20 cellular contexts compared by ENCODE assay signal in genomic region chr1:48248356-48248755, GRCh38. TPM values are rescaled to one million over a fixed set of nuclear protein-coding genes. Genes with fewer than 3 reads are reported as not detected.
DNase-seq lines count a peak whose midpoint lies in the region; TF ChIP-seq lines count a peak whose summit lies in the region.
"Had no signal": no experiment of that assay in that cellular context is flagged by ENCODE, and none has a peak within 500 bp of the region (broad histone marks: within the 10 kb centered on the region; RNA-seq: fewer than 3 reads in every experiment).

No MANE protein-coding gene starts in this region.

- no peak overlapping the region for H2BK5ac ChIP-seq in mesendoderm (ENCODE audit: low read length)

- no peaks in the 10 kb centered on the region for H3K79me2 ChIP-seq in mesendoderm (ENCODE audit: control insufficient read depth, insufficient read depth, low read length)

- no peak for TF ChIP-seq POLR2A in Peyer's patch (IDR thresholded peaks at IDR 0.05)

- no peak overlapping the region for H3K56ac ChIP-seq in mesendoderm (ENCODE audit: low read length)

- CTCF ChIA-PET in CD4-positive, alpha-beta memory T cell (lab: Charles Lee; ENCODE audit: partially characterized antibody), result no interaction called here

- no peaks in the 10 kb centered on the region for H3K79me1 ChIP-seq in mesendoderm (ENCODE audit: low read length)

- H3K4me1 ChIP-seq in Peyer's patch (peaks cover 0 to 44% (median 2%) of the 10 kb centered on the region in 4 donors), mesendoderm (ENCODE audit: control insufficient read depth, low read depth, low read length) (no peaks in the 10 kb centered on the region)
- H3K4me1 ChIP-seq in CD4-positive, alpha-beta memory T cell (ENCODE audit: insufficient read depth, low read length), result no peaks in the 10 kb centered on the region

- H3K4me3 Mint-ChIP-seq in CD4-positive, alpha-beta memory T cell, result no peak overlapping the region
- H3K4me3 Mint-ChIP-seq: B cell; CD4-positive, CD25-positive, alpha-beta regulatory T cell; CD8-positive, alpha-beta memory T cell; GM23338; H9 had no signal

- H3K27ac ChIP-seq in Peyer's patch (peak overlapping the region in 3 of 4 donors; percentile 32 to 79 (median 63)), mesendoderm (ENCODE audit: low read depth, low read length) (no peak overlapping the region)
- no peak overlapping the region for H3K27ac ChIP-seq in CD4-positive, alpha-beta memory T cell (ENCODE audit: low read depth, low read length)
- H3K27ac ChIP-seq: BLaER1 had no signal

- no CpG with 5 or more reads among the region's 4 CpGs for WGBS in mesendoderm (ENCODE audit: extremely low coverage, insufficient coverage, low lambda C conversion rate)

- H4K8ac ChIP-seq in mesendoderm (ENCODE audit: low read depth, low read length), result no peak overlapping the region

- no peak overlapping the region for H3K4me2 ChIP-seq in mesendoderm (ENCODE audit: low read length)
- H3K4me2 ChIP-seq: BLaER1, GM23338 had no signal

- no peak overlapping the region for H3K23ac ChIP-seq in mesendoderm (ENCODE audit: low read length)

- TF ChIP-seq CTCF in Peyer's patch (IDR thresholded peaks at IDR 0.05), result no peak

- H3K27me3 ChIP-seq in Peyer's patch, result no peaks in the 10 kb centered on the region
- H3K27me3 ChIP-seq in mesendoderm (ENCODE audit: insufficient read depth, low read length, poor library complexity), result no peaks in the 10 kb centered on the region
- no peaks in the 10 kb centered on the region for H3K27me3 ChIP-seq in CD4-positive, alpha-beta memory T cell (ENCODE audit: insufficient read depth, low read length)
- H3K27me3 ChIP-seq: BLaER1 had no signal

- H2AK5ac ChIP-seq in mesendoderm (ENCODE audit: low read length), result no peak overlapping the region

- no peaks in the 10 kb centered on the region for H3K9me3 ChIP-seq in Peyer's patch
- H3K9me3 ChIP-seq in CD4-positive, alpha-beta memory T cell (ENCODE audit: control insufficient read depth in 1 of 2, low read length in 2 of 2), result no peaks in the 10 kb centered on the region
- H3K9me3 ChIP-seq: BLaER1 had no signal

- intact Hi-C loops in CD4-positive, alpha-beta memory T cell (cut with micrococcal nuclease), result no loop called here

- H3K4me3 ChIP-seq in Peyer's patch (no peak overlapping the region), mesendoderm (ENCODE audit: low read length) (no peak overlapping the region)
- H3K4me3 ChIP-seq in CD4-positive, alpha-beta memory T cell (ENCODE audit: low read length in 2 of 2), result no peak overlapping the region
- H3K4me3 ChIP-seq: BLaER1, GM12878, GM23338 had no signal

- no peak overlapping the region for H3K4ac ChIP-seq in mesendoderm (ENCODE audit: low read depth, low read length)

- H3K27ac Mint-ChIP-seq in CD4-positive, alpha-beta memory T cell, result no peak overlapping the region
- H3K27ac Mint-ChIP-seq: B cell; CD4-positive, CD25-positive, alpha-beta regulatory T cell; CD8-positive, alpha-beta memory T cell; GM23338 had no signal

- H3K9me3 Mint-ChIP-seq in CD4-positive, alpha-beta memory T cell, result peaks cover 0 to 2% (median 0%) of the 10 kb centered on the region in 8 donors
- H3K9me3 Mint-ChIP-seq: CD8-positive, alpha-beta memory T cell; GM23338; H9 had no signal

- no peak overlapping the region for H3K9ac ChIP-seq in mesendoderm (ENCODE audit: low read length)
- H3K9ac ChIP-seq: BLaER1 had no signal

- H3K27me3 Mint-ChIP-seq in CD4-positive, alpha-beta memory T cell, result peaks cover 5 to 8% of the 10 kb centered on the region in 2 donors
- H3K27me3 Mint-ChIP-seq: CD4-positive, CD25-positive, alpha-beta regulatory T cell had no signal

- H3K4me1 Mint-ChIP-seq in CD4-positive, alpha-beta memory T cell, result no peaks in the 10 kb centered on the region

- peak; percentile 4 for DNase-seq in AG20443 (ENCODE audit: low spot score)
- DNase-seq in Peyer's patch, result peak in 2 of 3 donors; percentile 72 to 75
- peak; percentile 46 for DNase-seq in mesendoderm
- DNase-seq in CD4-positive, alpha-beta memory T cell, result no peak
- DNase-seq in kidney tubule cell (ENCODE audit: low spot score), result no peak
- no peak for DNase-seq in iPS-NIHi11 (ENCODE audit: low spot score)
- DNase-seq: CD4-positive, CD25-positive, alpha-beta regulatory T cell; CD8-positive, alpha-beta memory T cell; DMS 273 treated with DMSO at 0.1 percent for 48 hours; DMS79; EL; GDM1; H9 had no signal

- no peaks in the 10 kb centered on the region for H3K36me3 Mint-ChIP-seq in CD4-positive, alpha-beta memory T cell
- H3K36me3 Mint-ChIP-seq: CD4-positive, CD25-positive, alpha-beta regulatory T cell; CD8-positive, alpha-beta memory T cell had no signal

- H4K5ac ChIP-seq in mesendoderm (ENCODE audit: low read length), result no peak overlapping the region

- no peak overlapping the region for H3K18ac ChIP-seq in mesendoderm (ENCODE audit: low read length)

- no peak overlapping the region for H2BK120ac ChIP-seq in mesendoderm (ENCODE audit: low read depth, low read length)

- H2BK15ac ChIP-seq in mesendoderm (replicated peaks; ENCODE audit: low read depth), result no peak overlapping the region

- H3K36me3 ChIP-seq in Peyer's patch (no peaks in the 10 kb centered on the region), mesendoderm (ENCODE audit: control insufficient read depth, insufficient read depth, low read length) (no peaks in the 10 kb centered on the region)
- H3K36me3 ChIP-seq in CD4-positive, alpha-beta memory T cell (ENCODE audit: insufficient read depth, low read length), result no peaks in the 10 kb centered on the region
- H3K36me3 ChIP-seq: BLaER1 had no signal

- POLR2A ChIA-PET in CD4-positive, alpha-beta memory T cell (lab: Charles Lee; ENCODE audit: partially characterized antibody), result no interaction called here

RNA-seq across cellular contexts. Expression of gene SLC5A9, which starts 25.8 kb away (rescaled TPM):
- 100 to 1,000 TPM in 3 of 4 donors, 1 to 10 TPM in 1; 8.3 to 272 (median 210) TPM for total RNA-seq in Peyer's patch
- 1.2 TPM for polyA plus RNA-seq in mesendoderm (2013, experiment 1 of 2)
- 1.0 TPM for polyA plus RNA-seq in mesendoderm (2013, experiment 2 of 2)
- not detected for total RNA-seq in CD4-positive, alpha-beta memory T cell
- not detected for polyA plus RNA-seq in CD4-positive, alpha-beta memory T cell
- total RNA-seq: A172; A673; B cell; CD4-positive, CD25-positive, alpha-beta regulatory T cell; CD8-positive, alpha-beta memory T cell; GM12878; H4; H9 had no signal
- polyA plus RNA-seq: CD4-positive, CD25-positive, alpha-beta regulatory T cell; CD8-positive, alpha-beta memory T cell had no signal

Comparison
In these comparisons a context has a peak if more than half of its experiments do, and no peak if none do; other contexts are left out.
1. DNase-seq: peak in AG20443 (single experiment), Peyer's patch (2 of 3) and mesendoderm (single experiment); none in CD4-positive, alpha-beta memory T cell (0 of 5), kidney tubule cell (single experiment) and iPS-NIHi11 (single experiment).
2. H3K27ac ChIP-seq: peak in Peyer's patch (3 of 4); none in mesendoderm (single experiment) and CD4-positive, alpha-beta memory T cell (single experiment).
3. RNA of gene SLC5A9, which starts 25.8 kb away (total RNA-seq): 8.3 to 272 TPM in Peyer's patch; not detected in CD4-positive, alpha-beta memory T cell; every median in the first group is over 4 times any median in the second.